Comparison of ENCODE assay signal across 16 cellular contexts in the genomic region with DNA sequence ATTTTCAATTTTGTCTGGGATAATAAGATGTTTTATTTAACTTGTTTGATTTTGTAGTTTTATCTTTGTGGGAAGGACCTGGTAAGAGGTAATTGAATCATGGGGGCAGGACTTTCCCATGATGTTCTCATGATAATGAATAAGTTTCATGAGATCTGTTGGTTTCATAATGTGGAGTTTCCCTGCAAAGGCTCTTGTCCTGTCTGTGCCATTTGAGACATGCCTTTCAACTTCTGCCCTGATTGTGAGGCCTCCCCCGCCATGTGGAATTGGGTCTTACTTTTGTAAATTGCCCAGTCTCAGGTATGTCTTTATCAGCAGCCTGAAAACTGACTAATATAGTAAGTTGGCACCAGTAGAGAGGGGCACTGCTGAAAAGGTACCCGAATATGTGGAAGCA.
DNase-seq lines count a peak whose midpoint lies in the region; ATAC-seq and TF ChIP-seq lines count a peak whose summit lies in the region.
"Had no signal": no experiment of that assay in that cellular context is flagged by ENCODE, and none has a peak within 500 bp of the region (broad histone marks: within the 10 kb centered on the region; RNA-seq: fewer than 3 reads in every experiment).

No MANE protein-coding gene starts in this region.

- no peak for DNase-seq in stimulated activated naive CD8-positive, alpha-beta T cell treated with anti-CD3 and anti-CD28 coated beads, Interleukin-15, Interleukin-2, amounts not matched to agents 100 U/mL and 50 U/mL, for 24 hours
- DNase-seq in stimulated activated naive CD8-positive, alpha-beta T cell treated with anti-CD3 and anti-CD28 coated beads, Interleukin-15, amount 100 ng/mL, for 72 hours: no peak
- DNase-seq in epithelial cell of esophagus (ENCODE audit: low read depth): peak; percentile 29
- no peak for DNase-seq in mucosa of gallbladder (ENCODE audit: low spot score)
- no peak for DNase-seq in putamen (ENCODE audit: low spot score)
- DNase-seq: C1 segment of cervical spinal cord; Calu3; CD4-positive, alpha-beta memory T cell; COR-L47; DMS53; DMS79 treated with DMSO at 0.1 percent for 48 hours; GF-D8; GM23248; H7; HCEC 1CT had no signal

- H3K27me3 Mint-ChIP-seq in stimulated activated naive CD8-positive, alpha-beta T cell treated with anti-CD3 and anti-CD28 coated beads, Interleukin-15, amount 100 ng/mL, for 72 hours: peaks cover 17% of the 10 kb centered on the region

- H3K9me3 Mint-ChIP-seq in stimulated activated naive CD8-positive, alpha-beta T cell treated with anti-CD3 and anti-CD28 coated beads, Interleukin-15, amount 100 ng/mL, for 72 hours: peaks cover 0 to 5% of the 10 kb centered on the region in 2 donors

- H3K4me3 Mint-ChIP-seq in stimulated activated naive CD8-positive, alpha-beta T cell treated with anti-CD3 and anti-CD28 coated beads, Interleukin-15, amount 100 ng/mL, for 72 hours: no peak overlapping the region
- H3K4me3 Mint-ChIP-seq: CD4-positive, alpha-beta memory T cell had no signal

- peaks cover 6% of the 10 kb centered on the region for H3K4me1 Mint-ChIP-seq in stimulated activated naive CD8-positive, alpha-beta T cell treated with anti-CD3 and anti-CD28 coated beads, Interleukin-15, amount 100 ng/mL, for 72 hours

- peak; percentile 46 for ATAC-seq in stimulated activated naive CD8-positive, alpha-beta T cell treated with anti-CD3 and anti-CD28 coated beads, Interleukin-15, Interleukin-2, amounts not matched to agents 100 U/mL and 50 U/mL, for 24 hours
- ATAC-seq in stimulated activated naive CD8-positive, alpha-beta T cell treated with anti-CD3 and anti-CD28 coated beads, Interleukin-15, amount 100 ng/mL, for 72 hours: no peak
- peak; percentile 45 for ATAC-seq in HG03442 (IDR thresholded peaks at IDR 0.05; ENCODE audit: unreplicated experiment)

- no peak for TF ChIP-seq CTCF in epithelial cell of esophagus (IDR thresholded peaks at IDR 0.05; ENCODE audit: insufficient read depth, low read depth, low read length, missing control alignments)

- no peak overlapping the region for H3K4me3 ChIP-seq in epithelial cell of esophagus (ENCODE audit: low read length)
- H3K4me3 ChIP-seq: GM23248 had no signal

- H3K27ac Mint-ChIP-seq in stimulated activated naive CD8-positive, alpha-beta T cell treated with anti-CD3 and anti-CD28 coated beads, Interleukin-15, amount 100 ng/mL, for 72 hours: peak overlapping the region in 1 of 2 donors; percentile 48
- H3K27ac Mint-ChIP-seq: CD4-positive, alpha-beta memory T cell had no signal
